In genomic region chr10:15150563-15150962, GRCh38 we compare ENCODE assay signal across 1 cellular context.
A peak's percentile ranks its signal among the peaks of the same experiment; 100 is the strongest.
TF ChIP-seq lines count a peak whose summit lies in the region.

No MANE protein-coding gene starts in this region.

TF ChIP-seq in HepG2, 621 proteins besides CTCF, POLR2A, EP300 and RAD21:
- TF ChIP-seq ZKSCAN5 (CRISPR knock-in tag; IDR thresholded peaks at IDR 0.05) (no peak), SOX6 (IDR thresholded peaks at IDR 0.05) (no peak), SOX6 (CRISPR knock-in tag; IDR thresholded peaks at IDR 0.05) (peak; percentile 92), TEAD3 (CRISPR knock-in tag; optimal IDR thresholded peaks at IDR 0.05; ENCODE audit: borderline replicate concordance) (peak; percentile 25), ZNF367 (CRISPR knock-in tag; IDR thresholded peaks at IDR 0.05; ENCODE audit: borderline replicate concordance) (no peak), GATAD2A (CRISPR knock-in tag; IDR thresholded peaks at IDR 0.05) (peak; percentile 32; the same call in 1 of the 2 replicates), SOX13 (IDR thresholded peaks at IDR 0.05) (peak; percentile 94), SOX13 (CRISPR knock-in tag; conservative IDR thresholded peaks at IDR 0.05 in 1 of 2, IDR thresholded peaks at IDR 0.05 in 1 of 2) (peak in 1 of 2 experiments; percentile 93; a peak in 2 of 4 replicates), FOXP1 (IDR thresholded peaks at IDR 0.05) (no peak), FOXP1 (CRISPR knock-in tag; IDR thresholded peaks at IDR 0.05) (peak; percentile 36; the same call in 1 of the 2 replicates), ZNF205 (CRISPR knock-in tag; IDR thresholded peaks at IDR 0.05) (0 out of 2 replicates have a peak, but pooled peaks have one; percentile 44), KLF15 (CRISPR knock-in tag; IDR thresholded peaks at IDR 0.05; ENCODE audit: borderline replicate concordance) (no peak), SALL1 (CRISPR knock-in tag; IDR thresholded peaks at IDR 0.05) (peak; percentile 59), SOX5 (CRISPR knock-in tag; IDR thresholded peaks at IDR 0.05; ENCODE audit: borderline replicate concordance) (peak; percentile 89), HNF4A (CRISPR knock-in tag; IDR thresholded peaks at IDR 0.05) (peak; percentile 54), NR2F6 (IDR thresholded peaks at IDR 0.05) (no peak), NR2F6 (CRISPR knock-in tag; IDR thresholded peaks at IDR 0.05) (0 out of 2 replicates have a peak, but pooled peaks have one; percentile 41), ZNF331 (CRISPR knock-in tag; IDR thresholded peaks at IDR 0.05) (no peak), ZNF792 (CRISPR knock-in tag; IDR thresholded peaks at IDR 0.05) (no peak), ONECUT2 (CRISPR knock-in tag; IDR thresholded peaks at IDR 0.05) (peak; percentile 34; the same call in 1 of the 2 replicates), ZNF234 (CRISPR knock-in tag; conservative IDR thresholded peaks at IDR 0.05) (no peak), SKI (IDR thresholded peaks at IDR 0.05; ENCODE audit: partially characterized antibody) (peak; percentile 31), ARID5B (CRISPR knock-in tag; IDR thresholded peaks at IDR 0.05) (peak; percentile 36), POLR2AphosphoS5 (IDR thresholded peaks at IDR 0.05; ENCODE audit: low read depth, low read length) (no peak)
- TF ChIP-seq, protein P1, sequence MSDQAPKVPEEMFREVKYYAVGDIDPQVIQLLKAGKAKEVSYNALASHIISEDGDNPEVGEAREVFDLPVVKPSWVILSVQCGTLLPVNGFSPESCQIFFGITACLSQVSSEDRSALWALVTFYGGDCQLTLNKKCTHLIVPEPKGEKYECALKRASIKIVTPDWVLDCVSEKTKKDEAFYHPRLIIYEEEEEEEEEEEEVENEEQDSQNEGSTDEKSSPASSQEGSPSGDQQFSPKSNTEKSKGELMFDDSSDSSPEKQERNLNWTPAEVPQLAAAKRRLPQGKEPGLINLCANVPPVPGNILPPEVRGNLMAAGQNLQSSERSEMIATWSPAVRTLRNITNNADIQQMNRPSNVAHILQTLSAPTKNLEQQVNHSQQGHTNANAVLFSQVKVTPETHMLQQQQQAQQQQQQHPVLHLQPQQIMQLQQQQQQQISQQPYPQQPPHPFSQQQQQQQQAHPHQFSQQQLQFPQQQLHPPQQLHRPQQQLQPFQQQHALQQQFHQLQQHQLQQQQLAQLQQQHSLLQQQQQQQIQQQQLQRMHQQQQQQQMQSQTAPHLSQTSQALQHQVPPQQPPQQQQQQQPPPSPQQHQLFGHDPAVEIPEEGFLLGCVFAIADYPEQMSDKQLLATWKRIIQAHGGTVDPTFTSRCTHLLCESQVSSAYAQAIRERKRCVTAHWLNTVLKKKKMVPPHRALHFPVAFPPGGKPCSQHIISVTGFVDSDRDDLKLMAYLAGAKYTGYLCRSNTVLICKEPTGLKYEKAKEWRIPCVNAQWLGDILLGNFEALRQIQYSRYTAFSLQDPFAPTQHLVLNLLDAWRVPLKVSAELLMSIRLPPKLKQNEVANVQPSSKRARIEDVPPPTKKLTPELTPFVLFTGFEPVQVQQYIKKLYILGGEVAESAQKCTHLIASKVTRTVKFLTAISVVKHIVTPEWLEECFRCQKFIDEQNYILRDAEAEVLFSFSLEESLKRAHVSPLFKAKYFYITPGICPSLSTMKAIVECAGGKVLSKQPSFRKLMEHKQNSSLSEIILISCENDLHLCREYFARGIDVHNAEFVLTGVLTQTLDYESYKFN (CRISPR knock-in tag; conservative IDR thresholded peaks at IDR 0.05), result peak; percentile 46; the same call in 1 of the 2 replicates
- TF ChIP-seq, protein P2, sequence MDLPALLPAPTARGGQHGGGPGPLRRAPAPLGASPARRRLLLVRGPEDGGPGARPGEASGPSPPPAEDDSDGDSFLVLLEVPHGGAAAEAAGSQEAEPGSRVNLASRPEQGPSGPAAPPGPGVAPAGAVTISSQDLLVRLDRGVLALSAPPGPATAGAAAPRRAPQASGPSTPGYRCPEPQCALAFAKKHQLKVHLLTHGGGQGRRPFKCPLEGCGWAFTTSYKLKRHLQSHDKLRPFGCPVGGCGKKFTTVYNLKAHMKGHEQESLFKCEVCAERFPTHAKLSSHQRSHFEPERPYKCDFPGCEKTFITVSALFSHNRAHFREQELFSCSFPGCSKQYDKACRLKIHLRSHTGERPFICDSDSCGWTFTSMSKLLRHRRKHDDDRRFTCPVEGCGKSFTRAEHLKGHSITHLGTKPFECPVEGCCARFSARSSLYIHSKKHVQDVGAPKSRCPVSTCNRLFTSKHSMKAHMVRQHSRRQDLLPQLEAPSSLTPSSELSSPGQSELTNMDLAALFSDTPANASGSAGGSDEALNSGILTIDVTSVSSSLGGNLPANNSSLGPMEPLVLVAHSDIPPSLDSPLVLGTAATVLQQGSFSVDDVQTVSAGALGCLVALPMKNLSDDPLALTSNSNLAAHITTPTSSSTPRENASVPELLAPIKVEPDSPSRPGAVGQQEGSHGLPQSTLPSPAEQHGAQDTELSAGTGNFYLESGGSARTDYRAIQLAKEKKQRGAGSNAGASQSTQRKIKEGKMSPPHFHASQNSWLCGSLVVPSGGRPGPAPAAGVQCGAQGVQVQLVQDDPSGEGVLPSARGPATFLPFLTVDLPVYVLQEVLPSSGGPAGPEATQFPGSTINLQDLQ (CRISPR knock-in tag; IDR thresholded peaks at IDR 0.05), result no peak
